Comparison of ENCODE assay signal across 2 cellular contexts in genomic region chr6:4728949-4729348, GRCh38.
TF ChIP-seq lines count a peak whose summit lies in the region.

No MANE protein-coding gene starts in this region.

TF ChIP-seq in GM23338, 12 proteins besides CTCF, POLR2A, EP300 and RAD21:
- TF ChIP-seq EZH2 (IDR thresholded peaks at IDR 0.05; ENCODE audit: low read depth, unreplicated experiment): no peak
- TF ChIP-seq ZNF331 (CRISPR knock-in tag; IDR thresholded peaks at IDR 0.05; ENCODE audit: low read depth): no peak
- TF ChIP-seq JUNB (IDR thresholded peaks at IDR 0.05; ENCODE audit: unreplicated experiment): no peak
- no peak for TF ChIP-seq ZNF114 (CRISPR knock-in tag; IDR thresholded peaks at IDR 0.05)
- TF ChIP-seq REST (IDR thresholded peaks at IDR 0.05; ENCODE audit: unreplicated experiment): no peak
- TF ChIP-seq STAT1 (IDR thresholded peaks at IDR 0.05; ENCODE audit: unreplicated experiment): no peak
- no peak for TF ChIP-seq POLR2AphosphoS5 (IDR thresholded peaks at IDR 0.05; ENCODE audit: low read depth)
- no peak for TF ChIP-seq NANOG (IDR thresholded peaks at IDR 0.05; ENCODE audit: borderline replicate concordance)
- TF ChIP-seq ETS1 (IDR thresholded peaks at IDR 0.05): no peak
- no peak for TF ChIP-seq ZNF462 (CRISPR knock-in tag; IDR thresholded peaks at IDR 0.05)
- no peak for TF ChIP-seq EZH2phosphoT487 (IDR thresholded peaks at IDR 0.05; ENCODE audit: unreplicated experiment)
- TF ChIP-seq CREB1 (CRISPR knock-in tag; IDR thresholded peaks at IDR 0.05; ENCODE audit: low read depth): no peak

TF ChIP-seq in K562, 482 proteins besides CTCF, POLR2A, EP300 and RAD21 (continued from another document):
- peak; percentile 56 for TF ChIP-seq PRDM10 (IDR thresholded peaks at IDR 0.05; ENCODE audit: partially characterized antibody)
